ENCODE assay signal across 1 cellular context in the genomic region with DNA sequence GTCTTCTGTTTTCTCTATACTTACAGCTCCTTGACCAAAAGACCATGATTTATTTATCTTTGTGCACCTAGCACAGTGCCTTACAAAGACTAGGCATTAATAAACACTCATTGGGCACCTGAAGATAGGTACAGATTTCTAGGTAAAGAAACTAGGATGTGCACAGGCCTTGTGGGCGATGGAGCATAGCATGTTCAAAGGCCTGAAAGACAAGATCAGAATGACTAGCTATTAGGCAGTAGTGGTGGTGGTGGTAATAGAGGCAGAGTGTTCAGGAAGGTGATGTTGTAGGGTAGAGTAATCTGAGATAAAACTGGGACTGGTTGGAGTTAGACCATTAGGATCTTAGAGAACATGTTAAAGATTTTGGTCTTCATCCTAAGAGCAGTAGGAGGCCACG.
TF ChIP-seq lines count a peak whose summit lies in the region.

No MANE protein-coding gene starts in this region.

TF ChIP-seq in GM12878, 131 proteins besides CTCF, POLR2A, EP300 and RAD21:
- peak; percentile 9; the same call in 1 of the 2 replicates for TF ChIP-seq RUNX3 (IDR thresholded peaks at IDR 0.05; ENCODE audit: low read length)
- TF ChIP-seq PAX5 (IDR thresholded peaks at IDR 0.05; ENCODE audit: borderline replicate concordance, low read depth, low read length): peak; percentile 91
- no peak for TF ChIP-seq NKRF (conservative IDR thresholded peaks at IDR 0.05)
- TF ChIP-seq, protein P1, sequence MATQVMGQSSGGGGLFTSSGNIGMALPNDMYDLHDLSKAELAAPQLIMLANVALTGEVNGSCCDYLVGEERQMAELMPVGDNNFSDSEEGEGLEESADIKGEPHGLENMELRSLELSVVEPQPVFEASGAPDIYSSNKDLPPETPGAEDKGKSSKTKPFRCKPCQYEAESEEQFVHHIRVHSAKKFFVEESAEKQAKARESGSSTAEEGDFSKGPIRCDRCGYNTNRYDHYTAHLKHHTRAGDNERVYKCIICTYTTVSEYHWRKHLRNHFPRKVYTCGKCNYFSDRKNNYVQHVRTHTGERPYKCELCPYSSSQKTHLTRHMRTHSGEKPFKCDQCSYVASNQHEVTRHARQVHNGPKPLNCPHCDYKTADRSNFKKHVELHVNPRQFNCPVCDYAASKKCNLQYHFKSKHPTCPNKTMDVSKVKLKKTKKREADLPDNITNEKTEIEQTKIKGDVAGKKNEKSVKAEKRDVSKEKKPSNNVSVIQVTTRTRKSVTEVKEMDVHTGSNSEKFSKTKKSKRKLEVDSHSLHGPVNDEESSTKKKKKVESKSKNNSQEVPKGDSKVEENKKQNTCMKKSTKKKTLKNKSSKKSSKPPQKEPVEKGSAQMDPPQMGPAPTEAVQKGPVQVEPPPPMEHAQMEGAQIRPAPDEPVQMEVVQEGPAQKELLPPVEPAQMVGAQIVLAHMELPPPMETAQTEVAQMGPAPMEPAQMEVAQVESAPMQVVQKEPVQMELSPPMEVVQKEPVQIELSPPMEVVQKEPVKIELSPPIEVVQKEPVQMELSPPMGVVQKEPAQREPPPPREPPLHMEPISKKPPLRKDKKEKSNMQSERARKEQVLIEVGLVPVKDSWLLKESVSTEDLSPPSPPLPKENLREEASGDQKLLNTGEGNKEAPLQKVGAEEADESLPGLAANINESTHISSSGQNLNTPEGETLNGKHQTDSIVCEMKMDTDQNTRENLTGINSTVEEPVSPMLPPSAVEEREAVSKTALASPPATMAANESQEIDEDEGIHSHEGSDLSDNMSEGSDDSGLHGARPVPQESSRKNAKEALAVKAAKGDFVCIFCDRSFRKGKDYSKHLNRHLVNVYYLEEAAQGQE (IDR thresholded peaks at IDR 0.05; ENCODE audit: low read depth, low read length): peak; percentile 67
- TF ChIP-seq TCF7 (IDR thresholded peaks at IDR 0.05; ENCODE audit: borderline replicate concordance): peak; percentile 84
- no peak for TF ChIP-seq E2F8 (IDR thresholded peaks at IDR 0.05; ENCODE audit: low read depth, partially characterized antibody)
